In genomic region chr7:32785365-32785764, GRCh38 we compare ENCODE assay signal across 17 cellular contexts.
A peak's percentile ranks its signal among the peaks of the same experiment; 100 is the strongest.
DNase-seq lines count a peak whose midpoint lies in the region; ATAC-seq and TF ChIP-seq lines count a peak whose summit lies in the region.
"Had no signal": no experiment of that assay in that cellular context is flagged by ENCODE, and none has a peak within 500 bp of the region (broad histone marks: within the 10 kb centered on the region; RNA-seq: fewer than 3 reads in every experiment).

No MANE protein-coding gene starts in this region.

- peak overlapping the region in 1 of 10 donors; percentile 33 for H3K27ac ChIP-seq in heart right ventricle
- H3K27ac ChIP-seq: ovary, sigmoid colon, upper lobe of right lung had no signal

- WGBS in heart right ventricle, 2 donors, result 61 to 69% methylated on average over 5 of the region's 5 CpGs

- H3K9me3 ChIP-seq in heart right ventricle, result peaks cover 0 to 5% (median 0%) of the 10 kb centered on the region in 11 donors
- H3K9me3 ChIP-seq: MG63, ovary, sigmoid colon, upper lobe of right lung had no signal

- intact Hi-C loops in Right ventricle myocardium inferior (cut with DNase I), result no loop called here
- intact Hi-C loops in left cardiac atrium (cut with DNase I), result no loop called here
- intact Hi-C loops in heart right ventricle (cut with DNase I), result no loop called here

- no peaks in the 10 kb centered on the region for H3K27me3 ChIP-seq in heart right ventricle
- H3K27me3 ChIP-seq: MG63, ovary, sigmoid colon, upper lobe of right lung had no signal

- DNase-seq in Right ventricle myocardium inferior (ENCODE audit: missing footprints) (no peak), left cardiac atrium (no peak), NCI-H774 (lab: John Stamatoyannopoulos, UW) (peak; percentile 12), heart right ventricle (peak; percentile 11 to 18), superior temporal gyrus (ENCODE audit: extremely low spot score) (peak; percentile 76), NOMO-1 treated with DMSO at 0.1 percent for 48 hours (lab: John Stamatoyannopoulos, UW; ENCODE audit: unreplicated experiment) (no peak), NAMALWA (ENCODE audit: low spot score) (no peak)
- DNase-seq: activated gamma-delta T cell treated with Interleukin-2 at 50 U/mL for 16 hours; amniotic stem cell; CD4-positive, alpha-beta memory T cell; DND-41; MG63; ovary; sigmoid colon; upper lobe of right lung had no signal

- no peak overlapping the region for H3K4me3 ChIP-seq in heart right ventricle
- H3K4me3 ChIP-seq: MG63, ovary, sigmoid colon, upper lobe of right lung had no signal

- H3K4me1 ChIP-seq in heart right ventricle, result peaks cover 0 to 14% (median 0%) of the 10 kb centered on the region in 9 donors
- H3K4me1 ChIP-seq: sigmoid colon, upper lobe of right lung had no signal

- ATAC-seq in Right ventricle myocardium inferior, result peak; percentile 42
- no peak for ATAC-seq in left cardiac atrium
- peak; percentile 31 to 90 (median 73) for ATAC-seq in heart right ventricle
- ATAC-seq in HG03108 (IDR thresholded peaks at IDR 0.05; ENCODE audit: unreplicated experiment), result no peak
- ATAC-seq: left lobe of liver, upper lobe of right lung had no signal

- no peaks in the 10 kb centered on the region for H3K36me3 ChIP-seq in heart right ventricle
- H3K36me3 ChIP-seq: MG63, ovary, sigmoid colon, upper lobe of right lung had no signal

- peak in 4 of 9 donors; percentile 15 to 44 (median 25) for TF ChIP-seq CTCF in heart right ventricle (IDR thresholded peaks at IDR 0.05)

Comparison
In these comparisons a context has a peak if more than half of its experiments do, and no peak if none do; other contexts are left out.
1. ATAC-seq: peak in Right ventricle myocardium inferior (single experiment) and heart right ventricle (8 of 8); none in left cardiac atrium (0 of 2) and HG03108 (single experiment).
2. DNase-seq: peak in NCI-H774 (single experiment), heart right ventricle (2 of 2) and superior temporal gyrus (single experiment); none in Right ventricle myocardium inferior (single experiment), left cardiac atrium (single experiment), NOMO-1 treated with DMSO at 0.1 percent for 48 hours (single experiment) and NAMALWA (single experiment).